29 cellular contexts compared by ENCODE assay signal in genomic region chr1:239892602-239893001, GRCh38.
"Had no signal": no experiment of that assay in that cellular context is flagged by ENCODE, and none has a peak within 500 bp of the region (broad histone marks: within the 10 kb centered on the region; RNA-seq: fewer than 3 reads in every experiment).

No MANE protein-coding gene starts in this region.

- H3K9me3 ChIP-seq: adrenal gland, body of pancreas, colonic mucosa, heart left ventricle had no signal

- DNase-seq: activated CD4-positive, alpha-beta memory T cell treated with anti-CD3 and anti-CD28 coated beads, Interleukin-2, amount 10 ng/mL, durations not matched to agents 7 days and 5 days; activated CD4-positive, alpha-beta T cell treated with anti-CD3 and anti-CD28 coated beads for 1 hour; activated CD4-positive, alpha-beta T cell treated with anti-CD3 and anti-CD28 coated beads for 4 hours; activated CD4-positive, alpha-beta T cell treated with anti-CD3 and anti-CD28 coated beads, Interleukin-2, amount 10 ng/mL, durations not matched to agents 7 days and 5 days; activated CD4-positive, alpha-beta T cell treated with anti-CD3 and anti-CD28 coated beads, Interleukin-2, amount 50 U/mL, for 4 hours; activated CD8-positive, alpha-beta memory T cell treated with anti-CD3 and anti-CD28 coated beads for 24 hours; activated effector memory CD4-positive, alpha-beta T cell treated with anti-CD3 and anti-CD28 coated beads, Interleukin-2, amount 50 U/mL, for 16 hours; activated naive CD4-positive, alpha-beta T cell treated with anti-CD3 and anti-CD28 coated beads for 36 hours; activated naive CD8-positive, alpha-beta T cell treated with anti-CD3 and anti-CD28 coated beads for 36 hours; activated naive CD8-positive, alpha-beta T cell treated with anti-CD3 and anti-CD28 coated beads, Interleukin-2, amount 50 U/mL, for 24 hours; activated T-cell treated with anti-CD3 and anti-CD28 coated beads, Interleukin-2, amount 50 U/mL, for 4 hours; adrenal gland; amygdala; aorta; central memory CD4-positive, alpha-beta T cell; cerebellar nuclear complex; colonic mucosa; effector CD8-positive, alpha-beta T cell; foreskin fibroblast; glutamatergic neuron; heart left ventricle had no signal

- H3K27me3 ChIP-seq: adrenal gland, body of pancreas, cardiac muscle cell, colonic mucosa had no signal

- H3K36me3 ChIP-seq: adrenal gland, cardiac muscle cell, colonic mucosa, heart left ventricle had no signal

- H3K9me3 Mint-ChIP-seq: activated CD4-positive, alpha-beta memory T cell treated with anti-CD3 and anti-CD28 coated beads, Interleukin-2, amount 10 ng/mL, durations not matched to agents 7 days and 5 days; activated CD4-positive, alpha-beta T cell treated with anti-CD3 and anti-CD28 coated beads, Interleukin-2, amount 10 ng/mL, durations not matched to agents 7 days and 5 days; activated naive CD4-positive, alpha-beta T cell treated with anti-CD3 and anti-CD28 coated beads for 36 hours; activated naive CD4-positive, alpha-beta T cell treated with anti-CD3 and anti-CD28 coated beads, Interleukin-2, amount 50 U/mL, for 24 hours; activated naive CD8-positive, alpha-beta T cell treated with anti-CD3 and anti-CD28 coated beads for 36 hours; activated naive CD8-positive, alpha-beta T cell treated with anti-CD3 and anti-CD28 coated beads, Interleukin-2, amount 50 U/mL, for 24 hours; activated T-cell treated with anti-CD3 and anti-CD28 coated beads, Interleukin-2, amount 50 U/mL, for 4 hours; activated T-helper 1 cell treated with anti-CD3 and anti-CD28 coated beads, Interleukin-12 subunit alpha, Interleukin-12 subunit beta, Interleukin-2, Interleukin-4 antibody, amounts not matched to agents 30 ng/mL and 10 ng/mL and 1 ng/mL, durations not matched to agents 14 hours and 24 hours and 36 hours; activated T-helper 2 cell treated with anti-CD3 and anti-CD28 coated beads, Interferon-gamma antibody, Interleukin-2, Interleukin-4, amounts not matched to agents 10 μg/mL and 5 μg/mL and 100 μg/mL, durations not matched to agents 14 hours and 24 hours and 36 hours had no signal

- H3K4me3 Mint-ChIP-seq: activated CD4-positive, alpha-beta memory T cell treated with anti-CD3 and anti-CD28 coated beads, Interleukin-2, amount 10 ng/mL, durations not matched to agents 7 days and 5 days; activated CD4-positive, alpha-beta T cell treated with anti-CD3 and anti-CD28 coated beads, Interleukin-2, amount 10 ng/mL, durations not matched to agents 7 days and 5 days; activated naive CD4-positive, alpha-beta T cell treated with anti-CD3 and anti-CD28 coated beads for 36 hours; activated naive CD4-positive, alpha-beta T cell treated with anti-CD3 and anti-CD28 coated beads, Interleukin-2, amount 50 U/mL, for 24 hours; activated naive CD8-positive, alpha-beta T cell treated with anti-CD3 and anti-CD28 coated beads for 36 hours; activated naive CD8-positive, alpha-beta T cell treated with anti-CD3 and anti-CD28 coated beads, Interleukin-2, amount 50 U/mL, for 24 hours; activated T-cell treated with anti-CD3 and anti-CD28 coated beads, Interleukin-2, amount 50 U/mL, for 4 hours; activated T-helper 1 cell treated with anti-CD3 and anti-CD28 coated beads, Interleukin-12 subunit alpha, Interleukin-12 subunit beta, Interleukin-2, Interleukin-4 antibody, amounts not matched to agents 30 ng/mL and 10 ng/mL and 1 ng/mL, durations not matched to agents 14 hours and 24 hours and 36 hours; WTC11 had no signal

- H3K27me3 Mint-ChIP-seq: activated CD4-positive, alpha-beta T cell treated with anti-CD3 and anti-CD28 coated beads, Interleukin-2, amount 10 ng/mL, durations not matched to agents 7 days and 5 days; activated naive CD4-positive, alpha-beta T cell treated with anti-CD3 and anti-CD28 coated beads, Interleukin-2, amount 50 U/mL, for 24 hours; activated naive CD8-positive, alpha-beta T cell treated with anti-CD3 and anti-CD28 coated beads, Interleukin-2, amount 50 U/mL, for 24 hours had no signal

- ATAC-seq: activated naive CD8-positive, alpha-beta T cell treated with anti-CD3 and anti-CD28 coated beads, Interleukin-2, amount 50 U/mL, for 24 hours; activated T-cell treated with anti-CD3 and anti-CD28 coated beads, Interleukin-2, amount 50 U/mL, for 4 hours; heart left ventricle; WTC11 had no signal

- H3K36me3 Mint-ChIP-seq: activated naive CD4-positive, alpha-beta T cell treated with anti-CD3 and anti-CD28 coated beads, Interleukin-2, amount 50 U/mL, for 24 hours; activated naive CD8-positive, alpha-beta T cell treated with anti-CD3 and anti-CD28 coated beads for 36 hours had no signal

- H3K27ac ChIP-seq: adrenal gland, cardiac muscle cell, colonic mucosa, epithelial cell of prostate, VCaP had no signal

- H3K4me3 ChIP-seq: adrenal gland, body of pancreas, cardiac muscle cell, colonic mucosa, heart left ventricle had no signal

- H3K4me1 ChIP-seq: adrenal gland, colonic mucosa had no signal

- H3K27ac Mint-ChIP-seq: activated CD4-positive, alpha-beta memory T cell treated with anti-CD3 and anti-CD28 coated beads, Interleukin-2, amount 10 ng/mL, durations not matched to agents 7 days and 5 days; activated CD4-positive, alpha-beta T cell treated with anti-CD3 and anti-CD28 coated beads, Interleukin-2, amount 10 ng/mL, durations not matched to agents 7 days and 5 days; activated naive CD4-positive, alpha-beta T cell treated with anti-CD3 and anti-CD28 coated beads for 36 hours; activated naive CD4-positive, alpha-beta T cell treated with anti-CD3 and anti-CD28 coated beads, Interleukin-2, amount 50 U/mL, for 24 hours; activated naive CD8-positive, alpha-beta T cell treated with anti-CD3 and anti-CD28 coated beads for 36 hours; activated naive CD8-positive, alpha-beta T cell treated with anti-CD3 and anti-CD28 coated beads, Interleukin-2, amount 50 U/mL, for 24 hours; activated T-helper 1 cell treated with anti-CD3 and anti-CD28 coated beads, Interleukin-12 subunit alpha, Interleukin-12 subunit beta, Interleukin-2, Interleukin-4 antibody, amounts not matched to agents 30 ng/mL and 10 ng/mL and 1 ng/mL, durations not matched to agents 14 hours and 24 hours and 36 hours; activated T-helper 2 cell treated with anti-CD3 and anti-CD28 coated beads, Interferon-gamma antibody, Interleukin-2, Interleukin-4, amounts not matched to agents 10 μg/mL and 5 μg/mL and 100 μg/mL, durations not matched to agents 14 hours and 24 hours and 36 hours had no signal

- H3K4me1 Mint-ChIP-seq: activated naive CD8-positive, alpha-beta T cell treated with anti-CD3 and anti-CD28 coated beads for 36 hours had no signal
